8 cellular contexts compared by ENCODE assay signal in genomic region chr20:36830791-36831691, GRCh38. TPM values are rescaled to one million over a fixed set of nuclear protein-coding genes. Genes with fewer than 3 reads are reported as not detected.
A peak's percentile ranks its signal among the peaks of the same experiment; 100 is the strongest.
DNase-seq lines count a peak whose midpoint lies in the region; ATAC-seq and TF ChIP-seq lines count a peak whose summit lies in the region.

No MANE protein-coding gene starts in this region.

- H3K27me3 ChIP-seq in right atrium auricular region (no peaks in the 10 kb centered on the region), stomach (no peaks in the 10 kb centered on the region)

- peak overlapping the region; percentile 73 to 83 for H3K27ac ChIP-seq in right atrium auricular region
- peak overlapping the region; percentile 48 to 93 (median 82) for H3K27ac ChIP-seq in stomach

- TF ChIP-seq POLR2A in stomach (IDR thresholded peaks at IDR 0.05): no peak

- TF ChIP-seq CTCF in astrocyte of the spinal cord (IDR thresholded peaks at IDR 0.05; ENCODE audit: low read depth, low read length): peak; percentile 30
- TF ChIP-seq CTCF in right atrium auricular region (IDR thresholded peaks at IDR 0.05): peak in 1 of 2 donors; percentile 56
- TF ChIP-seq CTCF in stomach (IDR thresholded peaks at IDR 0.05): peak in 3 of 7 experiments; percentile 12 to 27 (median 20)

- TF ChIP-seq EP300 in stomach (IDR thresholded peaks at IDR 0.05): no peak

- ATAC-seq in GM19397 (IDR thresholded peaks at IDR 0.05; ENCODE audit: unreplicated experiment): no peak
- no peak for ATAC-seq in HG02885 (IDR thresholded peaks at IDR 0.05; ENCODE audit: poor library complexity, unreplicated experiment)

- H3K36me3 ChIP-seq in right atrium auricular region: peaks cover 17% of the 10 kb centered on the region
- H3K36me3 ChIP-seq in stomach: peaks cover 15 to 24% (median 21%) of the 10 kb centered on the region in 4 donors

- in situ Hi-C loops in astrocyte of the spinal cord (cut with HindIII; ENCODE audit: low sequenced_read_pairs): no loop called here

- H3K4me1 ChIP-seq in right atrium auricular region (peaks cover 0 to 79% of the 10 kb centered on the region in 2 donors), stomach (peaks cover 35 to 84% (median 55%) of the 10 kb centered on the region in 4 donors)

- intact Hi-C loops in stomach (cut with DNase I; ENCODE audit: low total_unique reads): no loop called here

- DNase-seq in GOT3 (lab: John Stamatoyannopoulos, UW) (peak; percentile 50), astrocyte of the spinal cord (ENCODE audit: low read depth, low spot score) (no peak), right atrium auricular region (ENCODE audit: low spot score) (peak; percentile 84), stomach (no peak), NCI-H1436 (lab: John Stamatoyannopoulos, UW) (no peak), T-helper 1 cell (no peak)

- WGBS in stomach, 5 donors: 42 to 79% (median 55%) methylated on average over 6 to 11 of the region's 11 CpGs

- no peak overlapping the region for H3K4me3 ChIP-seq in astrocyte of the spinal cord (ENCODE audit: low read depth, low read length)
- no peak overlapping the region for H3K4me3 ChIP-seq in right atrium auricular region
- no peak overlapping the region for H3K4me3 ChIP-seq in stomach

- H3K9me3 ChIP-seq in right atrium auricular region: no peaks in the 10 kb centered on the region
- H3K9me3 ChIP-seq in stomach: no peaks in the 10 kb centered on the region

RNA-seq across cellular contexts. Expression of gene TLDC2, which starts 44.9 kb away (rescaled TPM):
- total RNA-seq in right atrium auricular region (under 1 TPM in 1 of 2 donors, not detected in 1; 0.30 TPM), stomach (10 to 100 TPM in 1 of 5 donors, 1 to 10 TPM in 2, not detected in 2; 1.5 to 15.1 (median 4.8) TPM)
- polyA plus RNA-seq in stomach: under 1 TPM; 0.13 to 0.62 (median 0.46) TPM

RNA-seq across cellular contexts. Expression of gene DSN1, which starts 57.5 kb away (rescaled TPM):
- total RNA-seq in right atrium auricular region (1 to 10 TPM; 3.1 to 6.3 TPM), stomach (10 to 100 TPM in 2 of 5 donors, 1 to 10 TPM in 3; 1.3 to 18.9 (median 7.2) TPM)
- polyA plus RNA-seq in stomach: 10 to 100 TPM in 1 of 3 donors, 1 to 10 TPM in 2; 8.0 to 11.8 (median 8.1) TPM

Comparison
In these comparisons a context has a peak if more than half of its experiments do, and no peak if none do; other contexts are left out.
1. DNase-seq: peak in GOT3 (single experiment) and right atrium auricular region (single experiment); none in astrocyte of the spinal cord (single experiment), stomach (single experiment), NCI-H1436 (single experiment) and T-helper 1 cell (0 of 5).